8 cellular contexts compared by ENCODE assay signal in the genomic region with DNA sequence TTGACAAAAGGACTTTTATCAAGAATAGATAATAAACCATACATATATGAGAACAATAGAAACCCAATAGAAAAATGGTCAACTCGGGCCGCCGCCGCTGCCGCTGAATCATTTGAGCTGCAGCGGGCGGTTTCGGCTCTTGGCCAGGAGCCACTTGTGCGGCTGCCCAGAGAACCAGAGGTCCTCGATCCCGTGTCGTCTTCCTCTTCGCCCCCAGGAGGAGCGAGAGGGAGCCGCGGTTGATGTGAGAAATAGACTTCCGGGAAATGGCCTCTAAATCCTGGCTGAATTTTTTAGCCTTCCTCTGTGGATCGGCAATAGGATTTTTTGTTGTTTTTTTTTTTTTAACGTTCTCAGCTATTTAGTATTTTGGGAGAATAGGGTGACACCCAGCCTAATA. TPM values are rescaled to one million over a fixed set of nuclear protein-coding genes. Genes with fewer than 3 reads are reported as not detected.
DNase-seq lines count a peak whose midpoint lies in the region; ATAC-seq, FAIRE-seq and TF ChIP-seq lines count a peak whose summit lies in the region.

No MANE protein-coding gene starts in this region.

- no peak overlapping the region for H3K27ac ChIP-seq in astrocyte (ENCODE audit: low read depth, low read length)
- H3K27ac ChIP-seq in right atrium auricular region, result no peak overlapping the region

- H3K4me1 Mint-ChIP-seq in astrocyte (ENCODE audit: low read depth, unreplicated experiment), result peaks cover 2% of the 10 kb centered on the region

- no peak overlapping the region for H3K9ac ChIP-seq in astrocyte (ENCODE audit: low read length)

- no peak overlapping the region for H3K4me3 Mint-ChIP-seq in astrocyte (ENCODE audit: unreplicated experiment)

- H3K36me3 ChIP-seq in astrocyte (ENCODE audit: insufficient read depth, low read length) (no peaks in the 10 kb centered on the region), right atrium auricular region (no peaks in the 10 kb centered on the region)

- H3K36me3 Mint-ChIP-seq in astrocyte (ENCODE audit: low read depth, unreplicated experiment), result no peaks in the 10 kb centered on the region

- H4K20me1 ChIP-seq in astrocyte (ENCODE audit: insufficient read depth, low read length), result no peaks in the 10 kb centered on the region

- peak; percentile 82 for DNase-seq in ELF-1 (ENCODE audit: low read depth, low spot score)
- DNase-seq in NOMO-1 (lab: John Stamatoyannopoulos, UW; ENCODE audit: unreplicated experiment in 2 of 2), result peak; percentile 67 to 69
- DNase-seq in astrocyte (ENCODE audit: low read depth), result peak; percentile 56
- DNase-seq in right atrium auricular region (ENCODE audit: low spot score), result peak; percentile 80
- peak; percentile 31 to 93 (median 66) for DNase-seq in posterior cingulate gyrus

- H3K4me3 ChIP-seq in astrocyte (ENCODE audit: insufficient read depth, low read depth, low read length) (peak overlapping the region; percentile 8), right atrium auricular region (peak overlapping the region; percentile 12 to 21)

- intact Hi-C loops in posterior cingulate gyrus (cut with DNase I), result no loop called here

- H3K9me3 ChIP-seq in astrocyte (ENCODE audit: insufficient read depth, low read depth, low read length) (no peaks in the 10 kb centered on the region), right atrium auricular region (no peaks in the 10 kb centered on the region)

- H3K4me1 ChIP-seq in astrocyte (ENCODE audit: insufficient read depth, low read length), result no peaks in the 10 kb centered on the region
- H3K4me1 ChIP-seq in right atrium auricular region, result peaks cover 0 to 8% of the 10 kb centered on the region in 2 donors

- no peaks in the 10 kb centered on the region for H3K9me3 Mint-ChIP-seq in astrocyte (ENCODE audit: unreplicated experiment)

- no peak for TF ChIP-seq CTCF in astrocyte (IDR thresholded peaks at IDR 0.05; ENCODE audit: insufficient read depth, low read depth, low read length)
- TF ChIP-seq CTCF in right atrium auricular region (IDR thresholded peaks at IDR 0.05), result peak in 1 of 2 donors; percentile 31

- H3K79me2 ChIP-seq in astrocyte (ENCODE audit: insufficient read depth, low read length), result no peaks in the 10 kb centered on the region

- H3K27me3 ChIP-seq in astrocyte (ENCODE audit: insufficient read depth, low read length) (no peaks in the 10 kb centered on the region), right atrium auricular region (no peaks in the 10 kb centered on the region)

- ATAC-seq in HG02870 (IDR thresholded peaks at IDR 0.05; ENCODE audit: unreplicated experiment) (peak; percentile 58), GM18873 (IDR thresholded peaks at IDR 0.05; ENCODE audit: low FRiP score, unreplicated experiment) (no peak), GM21515 (IDR thresholded peaks at IDR 0.05; ENCODE audit: unreplicated experiment) (no peak)

- no peak for FAIRE-seq in astrocyte (lab: Jason Lieb, UNC)

- H3K27ac Mint-ChIP-seq in astrocyte (ENCODE audit: unreplicated experiment), result no peak overlapping the region

- no peaks in the 10 kb centered on the region for H3K27me3 Mint-ChIP-seq in astrocyte (ENCODE audit: low read depth, unreplicated experiment)

- no peak overlapping the region for H2AFZ ChIP-seq in astrocyte (ENCODE audit: low read depth, low read length)

- peak overlapping the region; percentile 68 for H3K4me2 ChIP-seq in astrocyte (ENCODE audit: low read length)

RNA-seq across cellular contexts. Expression of a gene that starts 44.8 kb away (rescaled TPM):
- total RNA-seq in astrocyte (58.4 and 68.3 TPM in 2 replicates), right atrium auricular region (10 to 100 TPM; 15.6 to 21.0 TPM)
